In the genomic region with DNA sequence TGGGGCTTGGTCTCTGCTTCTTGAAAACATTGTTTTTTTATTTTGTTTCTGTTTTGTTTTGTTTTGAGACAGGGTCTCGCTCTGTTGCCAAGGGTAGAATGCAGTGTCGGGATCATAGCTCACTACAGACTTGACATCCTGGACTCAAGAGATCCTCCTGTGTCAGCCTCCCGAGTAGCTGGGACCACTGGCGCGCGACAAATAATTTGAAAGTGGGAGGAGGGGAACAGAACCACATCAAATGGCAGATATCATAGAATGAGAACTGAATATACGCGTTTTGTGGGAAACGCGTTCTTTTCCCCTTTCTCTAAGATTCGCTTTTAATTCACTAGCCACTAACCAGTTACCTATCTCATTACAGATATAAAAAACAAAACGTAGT, we compare ENCODE assay signal across 8 cellular contexts. TPM values are rescaled to one million over a fixed set of nuclear protein-coding genes. Genes with fewer than 3 reads are reported as not detected.
DNase-seq lines count a peak whose midpoint lies in the region; ATAC-seq and TF ChIP-seq lines count a peak whose summit lies in the region.

No MANE protein-coding gene starts in this region.

- H3K27ac ChIP-seq in adrenal gland (peak overlapping the region; percentile 36 to 98 (median 90)), suprapubic skin (peak overlapping the region; percentile 94)

- DNase-seq in activated T-cell treated with anti-CD3 and anti-CD28 coated beads for 24 hours (ENCODE audit: low read depth) (peak; percentile 18), adrenal gland (no peak), kidney epithelial cell (ENCODE audit: low read depth) (no peak), suprapubic skin (ENCODE audit: low spot score in 2 of 2) (no peak), SHP77 (lab: John Stamatoyannopoulos, UW) (no peak), D341Med (ENCODE audit: low spot score) (no peak)
- DNase-seq in activated T-cell treated with anti-CD3 and anti-CD28 coated beads, Interleukin-2, amount 50 U/mL, for 1 hour = no peak

- TF ChIP-seq POLR2A in adrenal gland (IDR thresholded peaks at IDR 0.05) = no peak
- no peak for TF ChIP-seq POLR2A in suprapubic skin (IDR thresholded peaks at IDR 0.05)

- TF ChIP-seq EP300 in suprapubic skin (IDR thresholded peaks at IDR 0.05) = no peak

- no peaks in the 10 kb centered on the region for H3K36me3 ChIP-seq in adrenal gland (replicated peaks in 1 of 2)
- H3K36me3 ChIP-seq in kidney epithelial cell (ENCODE audit: control insufficient read depth, insufficient read depth, low read length) = no peaks in the 10 kb centered on the region
- H3K36me3 ChIP-seq in suprapubic skin = no peaks in the 10 kb centered on the region

- H3K27me3 ChIP-seq in adrenal gland (no peaks in the 10 kb centered on the region), kidney epithelial cell (ENCODE audit: control insufficient read depth, insufficient read depth, low read length) (no peaks in the 10 kb centered on the region), suprapubic skin (no peaks in the 10 kb centered on the region)

- H3K9me3 ChIP-seq in adrenal gland (replicated peaks in 1 of 3) = no peaks in the 10 kb centered on the region
- no peaks in the 10 kb centered on the region for H3K9me3 ChIP-seq in suprapubic skin

- 6 to 12% (median 9%) methylated on average over 12 of the region's 12 CpGs for WGBS in adrenal gland, 4 donors
- 4% methylated on average over 12 of the region's 12 CpGs for WGBS in suprapubic skin

- H3K4me1 ChIP-seq in adrenal gland (replicated peaks in 1 of 2) (peaks cover 0 to 20% of the 10 kb centered on the region in 2 donors), suprapubic skin (peaks cover 48% of the 10 kb centered on the region)

- TF ChIP-seq CTCF in adrenal gland (IDR thresholded peaks at IDR 0.05) = no peak
- TF ChIP-seq CTCF in kidney epithelial cell (IDR thresholded peaks at IDR 0.05; ENCODE audit: insufficient read depth, low read length, poor library complexity, severe bottlenecking) = no peak
- TF ChIP-seq CTCF in suprapubic skin (IDR thresholded peaks at IDR 0.05) = no peak

- intact Hi-C loops in adrenal gland (cut with DNase I) = loop anchor here in 1 of 2 donors (10.0 kb wide), 2 partner anchors 186 to 244 kb away; no protein-coding TSS in a partner anchor

- no peak for ATAC-seq in GM19452 (IDR thresholded peaks at IDR 0.05; ENCODE audit: unreplicated experiment)

- H3K4me3 ChIP-seq in adrenal gland (peak overlapping the region; percentile 3 to 98 (median 52)), kidney epithelial cell (ENCODE audit: low read depth, low read length) (peak overlapping the region; percentile 92), suprapubic skin (peak overlapping the region; percentile 99)

RNA-seq across cellular contexts. Expression of a gene that starts 0.6 kb away (rescaled TPM):
- 100 to 1,000 TPM in 2 of 8 donors, 10 to 100 TPM in 6; 43.1 to 114 (median 57.7) TPM for total RNA-seq in adrenal gland
- polyA plus RNA-seq in adrenal gland = 10 to 100 TPM; 18.9 to 29.6 (median 24.9) TPM
- total RNA-seq in kidney epithelial cell = 46.1 and 48.3 TPM in 2 replicates
- 10 to 100 TPM; 30.4 to 74.3 (median 42.8) TPM for total RNA-seq in suprapubic skin

RNA-seq across cellular contexts. Expression of a gene that starts 5.9 kb away (rescaled TPM):
- total RNA-seq in adrenal gland = under 1 TPM in 5 of 8 donors, not detected in 3; 0.07 to 0.67 (median 0.23) TPM
- polyA plus RNA-seq in adrenal gland = under 1 TPM; 0.10 to 0.42 (median 0.24) TPM
- total RNA-seq in kidney epithelial cell = 0.25 and 0.75 TPM in 2 replicates
- total RNA-seq in suprapubic skin = under 1 TPM in 2 of 4 donors, not detected in 2; 0.45 to 0.62 TPM
